ENCODE assay signal across 18 cellular contexts in the genomic region with DNA sequence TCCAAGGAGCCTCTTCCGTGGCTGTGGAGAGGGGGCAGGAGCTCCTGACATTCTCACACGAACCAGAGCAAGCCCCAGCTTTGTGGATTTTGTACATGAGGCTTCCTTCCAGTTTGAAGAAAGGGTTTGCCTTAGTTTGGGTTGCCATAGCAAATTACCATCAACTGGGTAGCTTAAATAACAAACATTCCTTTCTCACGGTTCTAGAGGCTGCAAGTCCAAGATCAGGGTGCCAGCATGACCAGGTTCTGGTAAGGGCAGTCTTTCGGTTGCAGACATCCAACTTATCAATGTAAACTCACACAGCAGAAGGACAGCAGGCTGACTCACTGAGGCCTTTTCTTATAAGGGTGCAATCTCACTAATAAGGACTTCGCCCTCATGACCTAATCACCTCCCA. TPM values are rescaled to one million over a fixed set of nuclear protein-coding genes. Genes with fewer than 3 reads are reported as not detected.
A peak's percentile ranks its signal among the peaks of the same experiment; 100 is the strongest.
DNase-seq lines count a peak whose midpoint lies in the region; ATAC-seq and TF ChIP-seq lines count a peak whose summit lies in the region.
"Had no signal": no experiment of that assay in that cellular context is flagged by ENCODE, and none has a peak within 500 bp of the region (broad histone marks: within the 10 kb centered on the region; RNA-seq: fewer than 3 reads in every experiment).

No MANE protein-coding gene starts in this region.

- H3K79me2 ChIP-seq in HCT116 (ENCODE audit: insufficient read depth, low read length) (no peaks in the 10 kb centered on the region), SK-N-SH (ENCODE audit: insufficient read depth) (no peaks in the 10 kb centered on the region)

- intact Hi-C loops in HCT116 (cut with micrococcal nuclease) = no loop called here

- H3K27me3 ChIP-seq in HCT116 (ENCODE audit: insufficient read depth, low read length) (no peaks in the 10 kb centered on the region), SK-N-SH (ENCODE audit: insufficient read depth) (no peaks in the 10 kb centered on the region)
- H3K27me3 ChIP-seq: BLaER1 treated with 17β-estradiol and CSF1 and Interleukin-3, amounts not matched to agents 10 nM and 100 nM; ovary had no signal

- peak overlapping the region in 1 of 2 experiments; percentile 22; a peak in 1 of 4 replicates for H3K4me3 ChIP-seq in HCT116 (replicated peaks in 1 of 2; ENCODE audit: low read depth in 1 of 2, low read length in 2 of 2)
- no peak overlapping the region for H3K4me3 ChIP-seq in SK-N-SH (ENCODE audit: low read depth in 2 of 2, low read length in 1 of 2)
- no peak overlapping the region for H3K4me3 ChIP-seq in retinal pigment epithelial cell (ENCODE audit: low read length)
- H3K4me3 ChIP-seq: BLaER1 treated with 17β-estradiol and CSF1 and Interleukin-3, amounts not matched to agents 10 nM and 100 nM; ovary; skin epidermis; thoracic aorta had no signal

- H3K9ac ChIP-seq in HCT116 (ENCODE audit: low read length) (peak overlapping the region; percentile 42), SK-N-SH (peak overlapping the region; percentile 22; the same call in 1 of the 2 replicates)
- H3K9ac ChIP-seq: BLaER1 treated with 17β-estradiol and CSF1 and Interleukin-3, amounts not matched to agents 10 nM and 100 nM had no signal

- H2AFZ ChIP-seq in HCT116 (ENCODE audit: low read depth, low read length, poor library complexity, severe bottlenecking) (no peak overlapping the region), SK-N-SH (ENCODE audit: low read depth) (peak overlapping the region; percentile 54; the same call in 1 of the 2 replicates)

- ATAC-seq in HCT116 = no peak
- ATAC-seq: left ventricle myocardium superior had no signal

- 46% methylated on average over 5 of the region's 5 CpGs for WGBS in SK-N-SH (ENCODE audit: low lambda C conversion rate)

- no peak for DNase-seq in HCT116 (ENCODE audit: low read depth, low spot score)
- DNase-seq in SK-N-SH = no peak
- DNase-seq in fibroblast of peridontal ligament (ENCODE audit: extremely low read depth) = peak; percentile 30
- peak; percentile 39 for DNase-seq in retinal pigment epithelial cell (ENCODE audit: low read depth)
- DNase-seq in NOMO-1 treated with DMSO at 0.1 percent for 48 hours (lab: John Stamatoyannopoulos, UW; ENCODE audit: unreplicated experiment) = no peak
- DNase-seq in caudate nucleus (lab: John Stamatoyannopoulos, UW) = no peak
- DNase-seq in activated CD4-positive, alpha-beta T cell treated with anti-CD3 and anti-CD28 coated beads for 1 hour = no peak
- DNase-seq: activated CD4-positive, alpha-beta memory T cell treated with anti-CD3 and anti-CD28 coated beads for 36 hours; activated T-cell treated with anti-CD3 and anti-CD28 coated beads, Interleukin-2, amount 50 U/mL, for 4 hours; DMS153; left ventricle myocardium superior; NCI-H1105 treated with DMSO at 0.1 percent for 48 hours; NCI-H2171; NCI-H82; ovary had no signal

- H3K9me2 ChIP-seq in HCT116 (ENCODE audit: insufficient read depth) (no peaks in the 10 kb centered on the region), SK-N-SH (no peaks in the 10 kb centered on the region)

- BruUV-seq in HCT116 (replicated peaks; lab: Mats Ljungman, UMichigan) = no TSS peak

- TF ChIP-seq POLR2A in HCT116 (IDR thresholded peaks at IDR 0.05; ENCODE audit: borderline replicate concordance, extremely low read depth, insufficient read depth, insufficient read length) = no peak

- TF ChIP-seq RAD21 in HCT116 (IDR thresholded peaks at IDR 0.05; ENCODE audit: low read depth) (no peak), SK-N-SH (IDR thresholded peaks at IDR 0.05; ENCODE audit: low read length) (no peak)

- no peaks in the 10 kb centered on the region for H4K20me1 ChIP-seq in HCT116 (ENCODE audit: insufficient read depth)
- no peaks in the 10 kb centered on the region for H4K20me1 ChIP-seq in SK-N-SH (ENCODE audit: insufficient read depth)
- H4K20me1 ChIP-seq: BLaER1 treated with 17β-estradiol and CSF1 and Interleukin-3, amounts not matched to agents 10 nM and 100 nM had no signal

- peaks cover 3 to 12% of the 10 kb centered on the region in 2 experiments; a peak in 2 of 4 replicates for H3K9me3 ChIP-seq in HCT116 (ENCODE audit: control insufficient read depth in 1 of 2, insufficient read depth in 1 of 2, low read depth in 1 of 2, low read length in 2 of 2)
- peaks cover 7% of the 10 kb centered on the region; the same call in 1 of the 2 replicates for H3K9me3 ChIP-seq in SK-N-SH
- H3K9me3 ChIP-seq: ovary had no signal

- RAD21 ChIA-PET in HCT116 (lab: Charles Lee; ENCODE audit: low non-redundant PET in 1 of 2, low total read pairs in 2 of 2, uncharacterized antibody in 2 of 2, unreplicated experiment in 2 of 2) = no interaction called here

- peak overlapping the region; percentile 6; the same call in 1 of the 2 replicates for H3K27ac ChIP-seq in HCT116 (ENCODE audit: low read depth, low read length)
- peak overlapping the region in 1 of 2 experiments; percentile 86; a peak in 2 of 4 replicates for H3K27ac ChIP-seq in SK-N-SH (ENCODE audit: low read depth in 2 of 2, low read length in 1 of 2)
- H3K27ac ChIP-seq in caudate nucleus (ENCODE audit: low read depth, low read length) = no peak overlapping the region
- H3K27ac ChIP-seq: BLaER1 treated with 17β-estradiol and CSF1 and Interleukin-3, amounts not matched to agents 10 nM and 100 nM; ovary; skin epidermis; thoracic aorta had no signal

- H3K4me1 ChIP-seq in HCT116 (ENCODE audit: control insufficient read depth in 1 of 2, insufficient read depth in 2 of 2, low read length in 2 of 2) = peaks cover 12 to 23% of the 10 kb centered on the region in 2 experiments
- H3K4me1 ChIP-seq in SK-N-SH (ENCODE audit: control insufficient read depth in 1 of 2, insufficient read depth in 2 of 2, low read depth in 1 of 2, low read length in 1 of 2) = peaks cover 0 to 5% of the 10 kb centered on the region in 2 experiments; a peak in 2 of 4 replicates
- H3K4me1 ChIP-seq: BLaER1 treated with 17β-estradiol and CSF1 and Interleukin-3, amounts not matched to agents 10 nM and 100 nM had no signal

- TF ChIP-seq CTCF in HCT116 (IDR thresholded peaks at IDR 0.05 in 2 of 3, conservative IDR thresholded peaks at IDR 0.05 in 1 of 3; ENCODE audit: borderline replicate concordance in 1 of 3, insufficient read depth in 1 of 3, low read depth in 2 of 3, low read length in 2 of 3) (no peak), SK-N-SH (IDR thresholded peaks at IDR 0.05) (no peak), retinal pigment epithelial cell (conservative IDR thresholded peaks at IDR 0.05; ENCODE audit: low read depth, low read length) (no peak)

- peaks cover 5% of the 10 kb centered on the region for H3F3A ChIP-seq in SK-N-SH (replicated peaks; ENCODE audit: insufficient read depth)

- POLR2A ChIA-PET in HCT116 (lab: Charles Lee) (no interaction called here), SK-N-SH (lab: Yijun Ruan, JAX) (no interaction called here)

- H3K4me2 ChIP-seq in HCT116 (ENCODE audit: low read length) (peak overlapping the region; percentile 67), SK-N-SH (peak overlapping the region; percentile 42; the same call in 1 of the 2 replicates)
- H3K4me2 ChIP-seq: BLaER1 treated with 17β-estradiol and CSF1 and Interleukin-3, amounts not matched to agents 10 nM and 100 nM had no signal

- H3K36me3 ChIP-seq in HCT116 (ENCODE audit: control insufficient read depth in 1 of 2, insufficient read depth in 2 of 2, low read length in 2 of 2) (no peaks in the 10 kb centered on the region), SK-N-SH (replicated peaks in 1 of 2; ENCODE audit: control insufficient read depth in 1 of 2, insufficient read depth in 2 of 2, low read length in 1 of 2) (no peaks in the 10 kb centered on the region)
- H3K36me3 ChIP-seq: BLaER1 treated with 17β-estradiol and CSF1 and Interleukin-3, amounts not matched to agents 10 nM and 100 nM; ovary; thoracic aorta had no signal

- CTCF ChIA-PET in HCT116 (lab: Charles Lee) = interaction anchor here (2.0 kb wide), 1 partner anchor 14 kb away, joined by 6 read pairs; no protein-coding TSS in a partner anchor
- CTCF ChIA-PET in SK-N-SH (lab: Yijun Ruan, JAX) = interaction anchor here (0.7 to 1.2 kb wide), 2 partner anchors 11 to 678 kb away, joined by 3 read pairs; no protein-coding TSS in a partner anchor

- TF ChIP-seq EP300 in SK-N-SH (IDR thresholded peaks at IDR 0.05; ENCODE audit: borderline replicate concordance in 1 of 2, low read depth in 1 of 2, low read length in 1 of 2) = no peak

TF ChIP-seq in HCT116, 20 proteins besides CTCF, POLR2A, EP300 and RAD21 (continues in another document):
- TF ChIP-seq CEBPB (IDR thresholded peaks at IDR 0.05; ENCODE audit: low read depth) = no peak

TF ChIP-seq in SK-N-SH, 30 proteins besides CTCF, POLR2A, EP300 and RAD21 (continues in another document):
- TF ChIP-seq TAF1 (IDR thresholded peaks at IDR 0.05; ENCODE audit: borderline replicate concordance, low read depth, low read length) = no peak
- TF ChIP-seq GATA2 (CRISPR knock-in tag; IDR thresholded peaks at IDR 0.05) = no peak
- no peak for TF ChIP-seq MXI1 (IDR thresholded peaks at IDR 0.05; ENCODE audit: low read depth, low read length)
- no peak for TF ChIP-seq JUND (IDR thresholded peaks at IDR 0.05)
- no peak for TF ChIP-seq PBX3 (IDR thresholded peaks at IDR 0.05)
- TF ChIP-seq YY1 (IDR thresholded peaks at IDR 0.05; ENCODE audit: low read depth) = no peak
- no peak for TF ChIP-seq POLR2AphosphoS5 (IDR thresholded peaks at IDR 0.05; ENCODE audit: low read depth, low read length)
- TF ChIP-seq, protein P1, sequence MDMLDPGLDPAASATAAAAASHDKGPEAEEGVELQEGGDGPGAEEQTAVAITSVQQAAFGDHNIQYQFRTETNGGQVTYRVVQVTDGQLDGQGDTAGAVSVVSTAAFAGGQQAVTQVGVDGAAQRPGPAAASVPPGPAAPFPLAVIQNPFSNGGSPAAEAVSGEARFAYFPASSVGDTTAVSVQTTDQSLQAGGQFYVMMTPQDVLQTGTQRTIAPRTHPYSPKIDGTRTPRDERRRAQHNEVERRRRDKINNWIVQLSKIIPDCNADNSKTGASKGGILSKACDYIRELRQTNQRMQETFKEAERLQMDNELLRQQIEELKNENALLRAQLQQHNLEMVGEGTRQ (IDR thresholded peaks at IDR 0.05; ENCODE audit: borderline replicate concordance, low read depth, low read length) = no peak

RNA-seq across cellular contexts. Expression of gene STAB2, which starts 25.9 kb away (rescaled TPM):
- not detected for total RNA-seq in HCT116 (2021; ENCODE audit: unreplicated experiment)
- polyA plus RNA-seq in HCT116 (2012) = 0.13 TPM in 1 of 2 replicates, not detected in the other
- not detected in 2 replicates for polyA plus RNA-seq in SK-N-SH (2012; rRNA removed)
- not detected in 2 replicates for polyA plus RNA-seq in SK-N-SH (2012; cell fraction: cytosol; rRNA removed)
- not detected in 2 replicates for polyA plus RNA-seq in SK-N-SH (2012; cell fraction: nucleus; rRNA removed)
- total RNA-seq: activated CD4-positive, alpha-beta memory T cell treated with anti-CD3 and anti-CD28 coated beads for 36 hours; activated T-cell treated with anti-CD3 and anti-CD28 coated beads, Interleukin-2, amount 50 U/mL, for 4 hours; thoracic aorta had no signal

Comparison
In these comparisons a context has a peak if more than half of its experiments do, and no peak if none do; other contexts are left out.
1. DNase-seq: peak in fibroblast of peridontal ligament (single experiment) and retinal pigment epithelial cell (single experiment); none in HCT116 (single experiment), SK-N-SH (single experiment), NOMO-1 treated with DMSO at 0.1 percent for 48 hours (single experiment), caudate nucleus (0 of 61) and activated CD4-positive, alpha-beta T cell treated with anti-CD3 and anti-CD28 coated beads for 1 hour (single experiment).